In genomic region chr19:41350735-41351338, GRCh38 we compare ENCODE assay signal across 8 cellular contexts. TPM values are rescaled to one million over a fixed set of nuclear protein-coding genes. Genes with fewer than 3 reads are reported as not detected.
DNase-seq lines count a peak whose midpoint lies in the region; ATAC-seq and TF ChIP-seq lines count a peak whose summit lies in the region.

No MANE protein-coding gene starts in this region.

- no peak for ATAC-seq in lower lobe of right lung

- H3K9me3 ChIP-seq in ES-I3 (ENCODE audit: control insufficient read depth, insufficient read depth, low read length): no peaks in the 10 kb centered on the region
- H3K9me3 ChIP-seq in HUES48 (ENCODE audit: control insufficient read depth, insufficient read depth, low read length): no peaks in the 10 kb centered on the region
- H3K9me3 ChIP-seq in lower lobe of right lung: no peaks in the 10 kb centered on the region

- DNase-seq in brain microvascular endothelial cell (no peak), lower lobe of right lung (no peak), COR-L47 (lab: John Stamatoyannopoulos, UW) (no peak), AML-193 (lab: John Stamatoyannopoulos, UW) (no peak), NCI-H1436 treated with DMSO at 0.1 percent for 48 hours (lab: John Stamatoyannopoulos, UW) (no peak), NCI-H146 (lab: John Stamatoyannopoulos, UW) (no peak)

- H3K9ac ChIP-seq in ES-I3 (ENCODE audit: low read depth, low read length) (peak overlapping the region; percentile 61; the same call in 1 of the 2 replicates), HUES48 (ENCODE audit: low read depth, low read length) (no peak overlapping the region)

- H3K36me3 ChIP-seq in ES-I3 (ENCODE audit: insufficient read depth, low read length): no peaks in the 10 kb centered on the region; the same call in 1 of the 2 replicates
- H3K36me3 ChIP-seq in HUES48 (ENCODE audit: control insufficient read depth, insufficient read depth, low read length): no peaks in the 10 kb centered on the region
- H3K36me3 ChIP-seq in brain microvascular endothelial cell (replicated peaks): peaks cover 30% of the 10 kb centered on the region
- H3K36me3 ChIP-seq in lower lobe of right lung: peaks cover 26% of the 10 kb centered on the region

- H3K27ac ChIP-seq in HUES48 (ENCODE audit: low read depth, low read length) (no peak overlapping the region), brain microvascular endothelial cell (peak overlapping the region; percentile 68), lower lobe of right lung (peak overlapping the region; percentile 84)

- H3K4me1 ChIP-seq in ES-I3 (ENCODE audit: insufficient read depth, low read length): peaks cover 5% of the 10 kb centered on the region; the same call in 1 of the 2 replicates
- H3K4me1 ChIP-seq in HUES48 (ENCODE audit: control insufficient read depth, insufficient read depth, low read length): no peaks in the 10 kb centered on the region
- peaks cover 44% of the 10 kb centered on the region for H3K4me1 ChIP-seq in lower lobe of right lung

- intact Hi-C loops in lower lobe of right lung (cut with DNase I): no loop called here

- peaks cover 38% of the 10 kb centered on the region for H3K27me3 ChIP-seq in HUES48 (ENCODE audit: control insufficient read depth, insufficient read depth, low read length)
- H3K27me3 ChIP-seq in brain microvascular endothelial cell (replicated peaks): no peaks in the 10 kb centered on the region
- H3K27me3 ChIP-seq in lower lobe of right lung (ENCODE audit: low read depth): no peaks in the 10 kb centered on the region

- H3K4me3 ChIP-seq in HUES48 (ENCODE audit: low read depth, low read length) (peak overlapping the region; percentile 74), brain microvascular endothelial cell (ENCODE audit: low read depth, low read length) (peak overlapping the region; percentile 89), lower lobe of right lung (peak overlapping the region; percentile 88)

- in situ Hi-C loops in brain microvascular endothelial cell (cut with HindIII; ENCODE audit: low pct_ligation_motif_present, low sequenced_read_pairs): no loop called here

- TF ChIP-seq CTCF in brain microvascular endothelial cell (IDR thresholded peaks at IDR 0.05; ENCODE audit: low read depth, low read length, missing control alignments) (no peak), lower lobe of right lung (IDR thresholded peaks at IDR 0.05) (no peak)

RNA-seq across cellular contexts. Expression of gene TGFB1, which starts 2.9 kb away (rescaled TPM):
- total RNA-seq in lower lobe of right lung: 114 TPM

RNA-seq across cellular contexts. Expression of gene B9D2, which starts 13.1 kb away (rescaled TPM):
- total RNA-seq in lower lobe of right lung: 8.2 TPM

RNA-seq across cellular contexts. Expression of gene TMEM91, which starts 25.5 kb away (rescaled TPM):
- 29.8 TPM for total RNA-seq in lower lobe of right lung

RNA-seq across cellular contexts. Expression of gene CCDC97, which starts 40.9 kb away (rescaled TPM):
- total RNA-seq in lower lobe of right lung: 30.3 TPM

RNA-seq across cellular contexts. Expression of gene EXOSC5, which starts 46.3 kb away (rescaled TPM):
- 13.2 TPM for total RNA-seq in lower lobe of right lung
